8 cellular contexts compared by ENCODE assay signal in the genomic region with DNA sequence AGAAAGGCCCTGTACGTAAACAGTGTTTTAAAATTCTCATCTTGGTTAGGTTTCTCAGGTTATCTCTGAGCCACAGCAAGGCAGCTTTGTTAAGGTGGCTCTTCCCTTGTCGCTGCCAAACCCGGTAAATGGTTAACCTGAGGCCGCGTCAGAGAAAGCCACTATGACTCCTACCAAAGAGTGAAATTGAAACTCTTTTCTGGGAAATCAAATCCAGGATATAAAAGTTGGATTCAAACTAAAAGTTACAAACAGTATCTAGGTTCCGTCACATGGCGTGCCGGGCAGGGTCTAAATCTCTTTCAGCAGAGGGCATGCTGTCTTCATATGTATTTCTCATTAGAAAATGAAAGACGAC. TPM values are rescaled to one million over a fixed set of nuclear protein-coding genes. Genes with fewer than 3 reads are reported as not detected.
DNase-seq lines count a peak whose midpoint lies in the region; ATAC-seq, FAIRE-seq and TF ChIP-seq lines count a peak whose summit lies in the region.

No MANE protein-coding gene starts in this region.

- H3K4me3 ChIP-seq in IMR-90 (ENCODE audit: insufficient read depth, low read depth, low read length) (peak overlapping the region; percentile 65), mucosa of stomach (ENCODE audit: low read length) (peak overlapping the region; percentile 86)

- CTCF ChIA-PET in IMR-90 (lab: Yijun Ruan, JAX) = no interaction called here

- ATAC-seq in GM21576 (IDR thresholded peaks at IDR 0.05; ENCODE audit: unreplicated experiment) (peak; percentile 41), IMR-90 (ENCODE audit: low read depth) (peak; percentile 10)
- peak; percentile 83 for ATAC-seq in stimulated activated naive CD8-positive, alpha-beta T cell treated with anti-CD3 and anti-CD28 coated beads, Interleukin-15, amount 100 ng/mL, for 72 hours

- TF ChIP-seq RAD21 in IMR-90 (IDR thresholded peaks at IDR 0.05; ENCODE audit: low read length) = no peak

- H4K5ac ChIP-seq in IMR-90 (ENCODE audit: low read depth, low read length) = peak overlapping the region; percentile 28

- peak overlapping the region; percentile 90 for H2BK5ac ChIP-seq in IMR-90 (ENCODE audit: low read depth, low read length, poor library complexity, severe bottlenecking)

- H3K4ac ChIP-seq in IMR-90 (ENCODE audit: low read depth, low read length) = peak overlapping the region; percentile 83

- H2BK15ac ChIP-seq in IMR-90 (ENCODE audit: low read depth, low read length) = peak overlapping the region; percentile 98; the same call in 1 of the 3 replicates

- H3K9me3 ChIP-seq in IMR-90 (ENCODE audit: control insufficient read depth, insufficient read depth, low read length) (no peaks in the 10 kb centered on the region), mucosa of stomach (ENCODE audit: control insufficient read depth, low read length) (no peaks in the 10 kb centered on the region)

- peaks cover 10 to 21% of the 10 kb centered on the region in 2 experiments; a peak in 3 of 4 replicates for H3K79me1 ChIP-seq in IMR-90 (ENCODE audit: low read depth in 1 of 2, low read length in 2 of 2)

- H3K27ac Mint-ChIP-seq in stimulated activated naive CD8-positive, alpha-beta T cell treated with anti-CD3 and anti-CD28 coated beads, Interleukin-15, amount 100 ng/mL, for 72 hours = peak overlapping the region; percentile 99 to 100

- H3K23ac ChIP-seq in IMR-90 (ENCODE audit: low read depth, low read length) = peak overlapping the region; percentile 94

- H3K14ac ChIP-seq in IMR-90 (replicated peaks; ENCODE audit: low read depth, low read length) = peak overlapping the region; percentile 85

- no peak overlapping the region for H2AK5ac ChIP-seq in IMR-90 (ENCODE audit: low read depth, low read length)

- H3K36me3 ChIP-seq in IMR-90 (ENCODE audit: control insufficient read depth, insufficient read depth, low read length) (no peaks in the 10 kb centered on the region), mucosa of stomach (ENCODE audit: control insufficient read depth, insufficient read depth, low read length) (no peaks in the 10 kb centered on the region)

- no peaks in the 10 kb centered on the region for H4K20me1 ChIP-seq in IMR-90 (ENCODE audit: insufficient read depth, low read length)

- H3K9ac ChIP-seq in IMR-90 (ENCODE audit: low read depth, low read length) (peak overlapping the region; percentile 93), mucosa of stomach (ENCODE audit: low read length) (peak overlapping the region; percentile 98)

- peak; percentile 80 for FAIRE-seq in endometrium (lab: Jason Lieb, UNC)

- no CpG with 5 or more reads among the region's 9 CpGs for WGBS in IMR-90 (ENCODE audit: extremely low coverage in 2 of 2, insufficient read length in 1 of 2), 2 experiments

- intact Hi-C loops in IMR-90 (cut with micrococcal nuclease) = loop anchor here (1.0 to 5.0 kb wide), 8 partner anchors 115 to 556 kb away; partner anchors contain the start of genes LSM6, SMAD1 and ZNF827

- peak overlapping the region; percentile 99 for H3K56ac ChIP-seq in IMR-90 (ENCODE audit: extremely low read depth, insufficient read depth, low read length)

- H2BK120ac ChIP-seq in IMR-90 (ENCODE audit: low read depth, low read length) = peak overlapping the region; percentile 87

- BruUV-seq in IMR-90 (replicated peaks; lab: Mats Ljungman, UMichigan) = TSS peak; percentile 77

- peaks cover 3% of the 10 kb centered on the region for H3K27me3 Mint-ChIP-seq in stimulated activated naive CD8-positive, alpha-beta T cell treated with anti-CD3 and anti-CD28 coated beads, Interleukin-15, amount 100 ng/mL, for 72 hours

- H3K9me1 ChIP-seq in IMR-90 (ENCODE audit: insufficient read depth, low read length) = no peaks in the 10 kb centered on the region

- in situ Hi-C loops in IMR-90 (cut with MboI; ENCODE audit: low sequenced_read_pairs) = loop anchor here (25.0 kb wide), 1 partner anchor 407 kb away; no protein-coding TSS in a partner anchor

- peaks cover 49% of the 10 kb centered on the region for H3K4me1 Mint-ChIP-seq in stimulated activated naive CD8-positive, alpha-beta T cell treated with anti-CD3 and anti-CD28 coated beads, Interleukin-15, amount 100 ng/mL, for 72 hours

- TF ChIP-seq POLR2A in IMR-90 (IDR thresholded peaks at IDR 0.05; ENCODE audit: low read depth, low read length) = no peak

- POLR2A ChIA-PET in IMR-90 (lab: Charles Lee; ENCODE audit: unreplicated experiment) = no interaction called here

- peaks cover 5 to 7% of the 10 kb centered on the region in 2 donors for H3K9me3 Mint-ChIP-seq in stimulated activated naive CD8-positive, alpha-beta T cell treated with anti-CD3 and anti-CD28 coated beads, Interleukin-15, amount 100 ng/mL, for 72 hours

- H3K18ac ChIP-seq in IMR-90 (ENCODE audit: low read depth, low read length) = peak overlapping the region; percentile 82

- dilution Hi-C loops in IMR-90 (cut with HindIII; ENCODE audit: low sequenced_read_pairs, unreplicated experiment) = no loop called here

- peak overlapping the region; percentile 95 for H4K91ac ChIP-seq in IMR-90 (ENCODE audit: insufficient read depth, low read depth, low read length)

- H3K4me3 Mint-ChIP-seq in stimulated activated naive CD8-positive, alpha-beta T cell treated with anti-CD3 and anti-CD28 coated beads, Interleukin-15, amount 100 ng/mL, for 72 hours = peak overlapping the region; percentile 90 to 99

- H2AFZ ChIP-seq in IMR-90 (replicated peaks; ENCODE audit: low read length, poor library complexity) = peak overlapping the region; percentile 93

- H3K4me1 ChIP-seq in IMR-90 (ENCODE audit: control insufficient read depth, insufficient read depth, low read length) = peaks cover 2% of the 10 kb centered on the region; the same call in 1 of the 2 replicates
- peaks cover 12% of the 10 kb centered on the region for H3K4me1 ChIP-seq in mucosa of stomach (ENCODE audit: control insufficient read depth, insufficient read depth, low read length)

- peak overlapping the region; percentile 93 for H3K27ac ChIP-seq in IMR-90 (ENCODE audit: insufficient read depth, low read length)

- H2AK9ac ChIP-seq in IMR-90 (replicated peaks; ENCODE audit: low read depth, low read length, poor library complexity) = peak overlapping the region; percentile 94

- peak overlapping the region; percentile 91 to 99 for H4K8ac ChIP-seq in IMR-90 (ENCODE audit: low read depth in 2 of 2, low read length in 2 of 2)

- DNase-seq in EH (ENCODE audit: low read depth) (peak; percentile 61), IMR-90 (peak; percentile 57), EL (no peak)
- peak; percentile 57 to 60 for DNase-seq in activated CD4-positive, alpha-beta T cell treated with anti-CD3 and anti-CD28 coated beads for 4 hours
- DNase-seq in stimulated activated naive CD8-positive, alpha-beta T cell treated with anti-CD3 and anti-CD28 coated beads, Interleukin-15, amount 100 ng/mL, for 72 hours = peak in 1 of 2 donors; percentile 78

- H3K27me3 ChIP-seq in IMR-90 (ENCODE audit: control insufficient read depth, insufficient read depth, low read length) = no peaks in the 10 kb centered on the region
- H3K27me3 ChIP-seq in mucosa of stomach (ENCODE audit: control insufficient read depth, insufficient read depth, low read length) = no peaks in the 10 kb centered on the region

- TF ChIP-seq CTCF in IMR-90 (conservative IDR thresholded peaks at IDR 0.05; ENCODE audit: low read depth, low read length) = no peak

- peak overlapping the region; percentile 92 for H3K4me2 ChIP-seq in IMR-90 (ENCODE audit: low read depth, low read length)

- H2BK20ac ChIP-seq in IMR-90 (ENCODE audit: low read depth, low read length) = peak overlapping the region; percentile 71

TF ChIP-seq in IMR-90, 13 proteins besides CTCF, POLR2A, EP300 and RAD21:
- peak; percentile 28; the same call in 1 of the 2 replicates for TF ChIP-seq CHD1 (IDR thresholded peaks at IDR 0.05; ENCODE audit: low read depth, low read length)
- no peak for TF ChIP-seq MAZ (IDR thresholded peaks at IDR 0.05; ENCODE audit: borderline replicate concordance, low read depth, low read length)
- TF ChIP-seq USF2 (IDR thresholded peaks at IDR 0.05; ENCODE audit: low read depth, low read length) = peak; percentile 26; the same call in 1 of the 2 replicates
- peak; percentile 74 for TF ChIP-seq MXI1 (IDR thresholded peaks at IDR 0.05; ENCODE audit: borderline replicate concordance, low read depth, low read length)

RNA-seq across cellular contexts. Expression of gene MMAA, which starts 0.4 kb away (rescaled TPM):
- 5.2 and 7.8 TPM in 2 replicates for total RNA-seq in IMR-90 (2012; rRNA removed)
- 3.9 and 4.4 TPM in 2 replicates for polyA plus RNA-seq in IMR-90 (2012; rRNA removed)
- 0.71 and 0.75 TPM in 2 replicates for polyA plus RNA-seq in IMR-90 (2012; cell fraction: cytosol; rRNA removed)
- polyA plus RNA-seq in IMR-90 (2012; cell fraction: nucleus; rRNA removed; ENCODE audit: low replicate concordance) = 0.27 and 2.9 TPM in 2 replicates

Comparison
In these comparisons a context has a peak if more than half of its experiments do, and no peak if none do; other contexts are left out.
1. ATAC-seq: peak in every context shown above with its lines; median percentile 83 in stimulated activated naive CD8-positive, alpha-beta T cell treated with anti-CD3 and anti-CD28 coated beads, Interleukin-15, amount 100 ng/mL, for 72 hours; 41 in GM21576; 10 in IMR-90.